ENCODE assay signal across 8 cellular contexts in genomic region chr12:49057888-49058287, GRCh38. TPM values are rescaled to one million over a fixed set of nuclear protein-coding genes. Genes with fewer than 3 reads are reported as not detected.
DNase-seq lines count a peak whose midpoint lies in the region; TF ChIP-seq lines count a peak whose summit lies in the region.

No MANE protein-coding gene starts in this region.

- no peak overlapping the region for H2BK12ac ChIP-seq in mesenchymal stem cell (ENCODE audit: low read length in 2 of 2)

- H3K4me1 ChIP-seq in HUES64 (ENCODE audit: insufficient read depth, low read length) (peaks cover 29% of the 10 kb centered on the region), ascending aorta (peaks cover 8 to 31% of the 10 kb centered on the region in 2 donors), mesenchymal stem cell (ENCODE audit: control insufficient read depth, insufficient read depth, low read depth, low read length) (peaks cover 30% of the 10 kb centered on the region)

- intact Hi-C loops in ascending aorta (cut with DNase I), result loop anchor here (5.0 kb wide), 1 partner anchor 41 kb away; the partner anchor contains the start of gene PRKAG1

- H3K14ac ChIP-seq in mesenchymal stem cell (ENCODE audit: low read length in 2 of 2), result peak overlapping the region in 1 of 2 experiments; percentile 69

- H2BK15ac ChIP-seq in mesenchymal stem cell (ENCODE audit: low read depth, poor library complexity, severe bottlenecking), result no peak overlapping the region

- H3K9ac ChIP-seq in HUES64 (ENCODE audit: low read depth, low read length) (peak overlapping the region; percentile 6; the same call in 1 of the 2 replicates), mesenchymal stem cell (ENCODE audit: low read length) (peak overlapping the region; percentile 97)

- no peaks in the 10 kb centered on the region for H3K27me3 ChIP-seq in AG04450 (ENCODE audit: control insufficient read depth, insufficient read depth, low read length)
- no peaks in the 10 kb centered on the region for H3K27me3 ChIP-seq in HUES64 (ENCODE audit: insufficient read depth, low read length)
- H3K27me3 ChIP-seq in ascending aorta, result no peaks in the 10 kb centered on the region
- no peaks in the 10 kb centered on the region for H3K27me3 ChIP-seq in mesenchymal stem cell (ENCODE audit: control insufficient read depth in 1 of 2, insufficient read depth in 1 of 2, low read length in 2 of 2)

- H3K36me3 ChIP-seq in HUES64 (ENCODE audit: insufficient read depth, low read length), result peaks cover 28% of the 10 kb centered on the region
- peaks cover 22 to 23% of the 10 kb centered on the region in 2 donors for H3K36me3 ChIP-seq in ascending aorta
- peaks cover 20 to 26% of the 10 kb centered on the region in 2 experiments for H3K36me3 ChIP-seq in mesenchymal stem cell (ENCODE audit: control insufficient read depth in 1 of 2, insufficient read depth in 2 of 2, low read depth in 1 of 2, low read length in 2 of 2)

- H4K8ac ChIP-seq in mesenchymal stem cell (ENCODE audit: low read length), result no peak overlapping the region

- no peak overlapping the region for H2BK5ac ChIP-seq in mesenchymal stem cell (ENCODE audit: low read depth, low read length, poor library complexity, severe bottlenecking)

- no peak overlapping the region for H4K91ac ChIP-seq in mesenchymal stem cell (ENCODE audit: low read length)

- DNase-seq in AG04450 (ENCODE audit: low read depth, low spot score) (no peak), ascending aorta (ENCODE audit: low spot score in 2 of 2) (no peak), mesenchymal stem cell (peak; percentile 34), kidney glomerular epithelial cell (lab: John Stamatoyannopoulos, UW) (no peak), hepatic stellate cell (ENCODE audit: low spot score) (no peak)
- DNase-seq in effector CD4-positive, alpha-beta T cell, result no peak
- DNase-seq in activated CD4-positive, alpha-beta T cell treated with anti-CD3 and anti-CD28 coated beads for 48 hours, result no peak

- H2BK120ac ChIP-seq in mesenchymal stem cell (ENCODE audit: low read depth, low read length), result no peak overlapping the region

- H3K18ac ChIP-seq in mesenchymal stem cell (ENCODE audit: low read depth in 1 of 2, low read length in 2 of 2), result no peak overlapping the region

- peak overlapping the region; percentile 84 for H3K4me2 ChIP-seq in mesenchymal stem cell (ENCODE audit: low read length, poor library complexity, severe bottlenecking)

- no peak for TF ChIP-seq CTCF in AG04450 (IDR thresholded peaks at IDR 0.05; ENCODE audit: low read depth, low read length)
- no peak for TF ChIP-seq CTCF in ascending aorta (IDR thresholded peaks at IDR 0.05)

- H3K23ac ChIP-seq in mesenchymal stem cell (ENCODE audit: low read length in 2 of 2), result peak overlapping the region in 1 of 2 experiments; percentile 53

- H3K4me3 ChIP-seq in AG04450 (ENCODE audit: low read depth, low read length) (peak overlapping the region; percentile 83), HUES64 (ENCODE audit: low read length) (peak overlapping the region; percentile 84), ascending aorta (peak overlapping the region; percentile 96 to 97), mesenchymal stem cell (ENCODE audit: insufficient read depth in 1 of 2, low read depth in 1 of 2, low read length in 2 of 2) (peak overlapping the region; percentile 53 to 96)

- H3K4ac ChIP-seq in mesenchymal stem cell (ENCODE audit: low read depth in 1 of 2, low read length in 2 of 2), result no peak overlapping the region

- no peak overlapping the region for H3K27ac ChIP-seq in AG04450 (ENCODE audit: low read depth, low read length)
- H3K27ac ChIP-seq in HUES64 (ENCODE audit: low read depth, low read length), result no peak overlapping the region
- peak overlapping the region; percentile 8 to 31 for H3K27ac ChIP-seq in ascending aorta
- H3K27ac ChIP-seq in mesenchymal stem cell (ENCODE audit: low read length, poor library complexity, severe bottlenecking), result no peak overlapping the region

- no peak overlapping the region for H2AFZ ChIP-seq in mesenchymal stem cell (ENCODE audit: low read depth, low read length)

- peaks cover 12% of the 10 kb centered on the region for H3K79me1 ChIP-seq in mesenchymal stem cell (replicated peaks; ENCODE audit: low read length, poor library complexity, severe bottlenecking)

- no peak overlapping the region for H2AK5ac ChIP-seq in mesenchymal stem cell (ENCODE audit: low read length, severe bottlenecking)

- CTCF ChIA-PET in AG04450 (lab: Charles Lee), result interaction anchor here (1.3 to 1.8 kb wide), 3 partner anchors 14 to 72 kb away, joined by 4 to 6 read pairs (median 4); no protein-coding TSS in a partner anchor

- 50% methylated on average over 4 of the region's 4 CpGs for WGBS in HUES64
- WGBS in mesenchymal stem cell, result 41% methylated on average over 4 of the region's 4 CpGs

- POLR2A ChIA-PET in AG04450 (lab: Yijun Ruan, JAX), result interaction anchor here (1.3 kb wide), 1 partner anchor 74 kb away, joined by 4 read pairs; the partner anchor contains the start of gene TUBA1B

- H3K9me3 ChIP-seq in AG04450 (ENCODE audit: control insufficient read depth, insufficient read depth, low read length) (no peaks in the 10 kb centered on the region; the same call in 1 of the 2 replicates), HUES64 (ENCODE audit: insufficient read depth, low read depth, low read length) (no peaks in the 10 kb centered on the region), ascending aorta (no peaks in the 10 kb centered on the region), mesenchymal stem cell (ENCODE audit: control insufficient read depth, low read length) (no peaks in the 10 kb centered on the region)

RNA-seq across cellular contexts. Expression of gene KMT2D, which starts 2.7 kb away (rescaled TPM):
- 8.9 and 11.2 TPM in 2 replicates for polyA plus RNA-seq in AG04450 (2011; rRNA removed)
- 33.9 and 41.1 TPM in 2 replicates for polyA minus RNA-seq in AG04450 (2011; rRNA and poly(A)+ RNA removed)
- polyA plus RNA-seq in HUES64 (2013, experiment 1 of 2), result 23.6 TPM
- 25.5 TPM for polyA plus RNA-seq in HUES64 (2013, experiment 2 of 2)
- total RNA-seq in ascending aorta, result 106 TPM
- 14.1 TPM for polyA plus RNA-seq in mesenchymal stem cell (2013, experiment 1 of 2)
- polyA plus RNA-seq in mesenchymal stem cell (2013, experiment 2 of 2), result 11.6 TPM

RNA-seq across cellular contexts. Expression of gene RHEBL1, which starts 11.9 kb away (rescaled TPM):
- 0.31 and 0.51 TPM in 2 replicates for polyA plus RNA-seq in AG04450 (2011; rRNA removed)
- 0.30 TPM in 1 of 2 replicates, not detected in the other for polyA minus RNA-seq in AG04450 (2011; rRNA and poly(A)+ RNA removed)
- 4.0 TPM for polyA plus RNA-seq in HUES64 (2013, experiment 1 of 2)
- polyA plus RNA-seq in HUES64 (2013, experiment 2 of 2), result 3.9 TPM
- not detected for total RNA-seq in ascending aorta
- polyA plus RNA-seq in mesenchymal stem cell (2013, experiment 1 of 2), result 0.83 TPM
- 0.86 TPM for polyA plus RNA-seq in mesenchymal stem cell (2013, experiment 2 of 2)

RNA-seq across cellular contexts. Expression of gene DHH, which starts 36.7 kb away (rescaled TPM):
- polyA plus RNA-seq in AG04450 (2011; rRNA removed), result not detected in 2 replicates
- polyA minus RNA-seq in AG04450 (2011; rRNA and poly(A)+ RNA removed), result not detected in 2 replicates
- polyA plus RNA-seq in HUES64 (2013, experiment 1 of 2), result not detected
- polyA plus RNA-seq in HUES64 (2013, experiment 2 of 2), result not detected
- total RNA-seq in ascending aorta, result 31.5 TPM
- 0.03 TPM for polyA plus RNA-seq in mesenchymal stem cell (2013, experiment 1 of 2)
- not detected for polyA plus RNA-seq in mesenchymal stem cell (2013, experiment 2 of 2)

RNA-seq across cellular contexts. Expression of gene PRKAG1, which starts 39.3 kb away (rescaled TPM):
- polyA plus RNA-seq in AG04450 (2011; rRNA removed), result 112 and 130 TPM in 2 replicates
- polyA minus RNA-seq in AG04450 (2011; rRNA and poly(A)+ RNA removed), result 42.9 and 54.6 TPM in 2 replicates
- polyA plus RNA-seq in HUES64 (2013, experiment 1 of 2), result 35.3 TPM
- polyA plus RNA-seq in HUES64 (2013, experiment 2 of 2), result 37.8 TPM
- 32.8 TPM for total RNA-seq in ascending aorta
- polyA plus RNA-seq in mesenchymal stem cell (2013, experiment 1 of 2), result 62.2 TPM
- polyA plus RNA-seq in mesenchymal stem cell (2013, experiment 2 of 2), result 63.2 TPM

RNA-seq across cellular contexts. Expression of gene LMBR1L, which starts 52.8 kb away (rescaled TPM):
- polyA plus RNA-seq in AG04450 (2011; rRNA removed), result 34.1 and 37.3 TPM in 2 replicates
- polyA minus RNA-seq in AG04450 (2011; rRNA and poly(A)+ RNA removed), result 53.6 and 65.0 TPM in 2 replicates
- polyA plus RNA-seq in HUES64 (2013, experiment 1 of 2), result 28.1 TPM
- 38.3 TPM for polyA plus RNA-seq in HUES64 (2013, experiment 2 of 2)
- total RNA-seq in ascending aorta, result 74.2 TPM
- 33.9 TPM for polyA plus RNA-seq in mesenchymal stem cell (2013, experiment 1 of 2)
- 30.6 TPM for polyA plus RNA-seq in mesenchymal stem cell (2013, experiment 2 of 2)

Comparison
In these comparisons a context has a peak if more than half of its experiments do, and no peak if none do; other contexts are left out.
1. H3K27ac ChIP-seq: peak in ascending aorta (2 of 2); none in AG04450 (single experiment), HUES64 (single experiment) and mesenchymal stem cell (single experiment).
2. Peak in every context shown above with its lines, with median percentiles within 50 percentile points of each other: H3K4me3 ChIP-seq.